1 cellular context compared by ENCODE assay signal in the genomic region with DNA sequence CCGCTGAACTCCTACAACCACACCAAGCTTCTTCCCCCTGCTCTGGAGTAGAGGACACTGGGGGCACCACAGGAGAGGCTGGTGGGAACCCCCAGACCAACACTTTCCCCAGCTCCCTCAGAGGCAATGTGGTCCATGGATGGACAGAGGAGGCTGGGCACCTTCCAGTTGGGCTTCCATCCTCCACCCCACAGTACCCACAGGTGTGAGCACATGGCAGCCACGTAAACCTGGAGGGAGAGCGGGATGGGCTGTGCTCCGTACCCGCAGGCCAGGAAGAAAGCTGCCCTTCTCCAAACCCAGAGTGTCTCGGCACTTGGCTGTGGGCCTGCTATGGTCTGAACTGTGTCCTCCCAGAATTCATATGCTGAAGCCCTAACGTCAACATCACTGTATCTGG.
TF ChIP-seq lines count a peak whose summit lies in the region.

No MANE protein-coding gene starts in this region.

TF ChIP-seq in HCT116, 20 proteins besides CTCF, POLR2A, EP300 and RAD21:
- TF ChIP-seq FOSL1 (IDR thresholded peaks at IDR 0.05; ENCODE audit: low read depth): no peak
- no peak for TF ChIP-seq SRF (IDR thresholded peaks at IDR 0.05; ENCODE audit: low read depth)
- TF ChIP-seq JUND (IDR thresholded peaks at IDR 0.05): no peak
- no peak for TF ChIP-seq ELF1 (IDR thresholded peaks at IDR 0.05; ENCODE audit: borderline replicate concordance, low read depth)
- TF ChIP-seq ZNF274 (IDR thresholded peaks at IDR 0.05; ENCODE audit: low read depth, low read length): no peak
- no peak for TF ChIP-seq EGR1 (IDR thresholded peaks at IDR 0.05; ENCODE audit: low read depth)
- TF ChIP-seq TCF7L2 (IDR thresholded peaks at IDR 0.05; ENCODE audit: borderline replicate concordance, extremely low read depth, insufficient read depth, insufficient read length): no peak
- no peak for TF ChIP-seq ATF3 (IDR thresholded peaks at IDR 0.05)
- TF ChIP-seq EZH2phosphoT487 (IDR thresholded peaks at IDR 0.05; ENCODE audit: borderline replicate concordance): no peak
- TF ChIP-seq POLR2AphosphoS5 (IDR thresholded peaks at IDR 0.05; ENCODE audit: low read depth, low read length): no peak
